In genomic region chr11:40230821-40231220, GRCh38 we compare ENCODE assay signal across 18 cellular contexts.
"Had no signal": no experiment of that assay in that cellular context is flagged by ENCODE, and none has a peak within 500 bp of the region (broad histone marks: within the 10 kb centered on the region; RNA-seq: fewer than 3 reads in every experiment).

No MANE protein-coding gene starts in this region.

- H3K4me1 ChIP-seq: esophagus muscularis mucosa, gastrocnemius medialis, heart right ventricle, left lung, lower lobe of right lung had no signal

- H3K27ac ChIP-seq: coronary artery, dorsolateral prefrontal cortex, esophagus muscularis mucosa, gastrocnemius medialis, heart right ventricle, left lung, lower lobe of right lung had no signal

- DNase-seq: dermis blood vessel endothelial cell; dorsolateral prefrontal cortex; effector CD4-positive, alpha-beta T cell; effector memory CD4-positive, alpha-beta T cell; foreskin melanocyte; gastrocnemius medialis; glutamatergic neuron; heart right ventricle; hippocampal formation; left cardiac atrium; left lung; left ventricle myocardium superior; lower lobe of right lung; mesendoderm; midbrain; naive thymus-derived CD4-positive, alpha-beta T cell had no signal

- H3K9me3 ChIP-seq: esophagus muscularis mucosa, gastrocnemius medialis, heart right ventricle, left lung, lower lobe of right lung had no signal

- H3K36me3 ChIP-seq: esophagus muscularis mucosa, gastrocnemius medialis, heart right ventricle, left lung, lower lobe of right lung had no signal

- H3K27me3 ChIP-seq: dorsolateral prefrontal cortex, gastrocnemius medialis, heart right ventricle, left lung had no signal

- H3K4me3 ChIP-seq: coronary artery, dorsolateral prefrontal cortex, esophagus muscularis mucosa, gastrocnemius medialis, heart right ventricle, left lung, lower lobe of right lung had no signal
